Comparison of ENCODE assay signal across 9 cellular contexts in genomic region chr4:11424000-11424399, GRCh38. TPM values are rescaled to one million over a fixed set of nuclear protein-coding genes. Genes with fewer than 3 reads are reported as not detected.
DNase-seq lines count a peak whose midpoint lies in the region; ATAC-seq and TF ChIP-seq lines count a peak whose summit lies in the region.
"Had no signal": no experiment of that assay in that cellular context is flagged by ENCODE, and none has a peak within 500 bp of the region (broad histone marks: within the 10 kb centered on the region; RNA-seq: fewer than 3 reads in every experiment).

No MANE protein-coding gene starts in this region.

- no peak overlapping the region for H3K4me3 Mint-ChIP-seq in activated naive CD8-positive, alpha-beta T cell treated with anti-CD3 and anti-CD28 coated beads, Interleukin-2, amount 50 U/mL, for 24 hours
- no peak overlapping the region for H3K4me3 Mint-ChIP-seq in activated naive CD8-positive, alpha-beta T cell treated with anti-CD3 and anti-CD28 coated beads for 36 hours

- no peak overlapping the region for H3K4me3 ChIP-seq in gastrocnemius medialis
- H3K4me3 ChIP-seq: mucosa of descending colon had no signal

- in situ Hi-C loops in gastrocnemius medialis (cut with MboI; ENCODE audit: low sequenced_read_pairs in 4 of 4): no loop called here

- intact Hi-C loops in gastrocnemius medialis (cut with DNase I; ENCODE audit: low total_unique reads): loop anchor here (10.0 kb wide), 1 partner anchor 849 kb away; no protein-coding TSS in a partner anchor

- H3K27ac Mint-ChIP-seq in activated naive CD8-positive, alpha-beta T cell treated with anti-CD3 and anti-CD28 coated beads, Interleukin-2, amount 50 U/mL, for 24 hours: no peak overlapping the region
- no peak overlapping the region for H3K27ac Mint-ChIP-seq in activated naive CD8-positive, alpha-beta T cell treated with anti-CD3 and anti-CD28 coated beads for 36 hours

- TF ChIP-seq CTCF in gastrocnemius medialis (IDR thresholded peaks at IDR 0.05 in 4 of 5, conservative IDR thresholded peaks at IDR 0.05 in 1 of 5): no peak

- H3K36me3 Mint-ChIP-seq in activated naive CD8-positive, alpha-beta T cell treated with anti-CD3 and anti-CD28 coated beads, Interleukin-2, amount 50 U/mL, for 24 hours (ENCODE audit: low read depth): no peaks in the 10 kb centered on the region
- H3K36me3 Mint-ChIP-seq in activated naive CD8-positive, alpha-beta T cell treated with anti-CD3 and anti-CD28 coated beads for 36 hours: no peaks in the 10 kb centered on the region

- no peak overlapping the region for H3K27ac ChIP-seq in gastrocnemius medialis

- H3K27me3 Mint-ChIP-seq in activated naive CD8-positive, alpha-beta T cell treated with anti-CD3 and anti-CD28 coated beads, Interleukin-2, amount 50 U/mL, for 24 hours: peaks cover 20% of the 10 kb centered on the region
- peaks cover 21% of the 10 kb centered on the region for H3K27me3 Mint-ChIP-seq in activated naive CD8-positive, alpha-beta T cell treated with anti-CD3 and anti-CD28 coated beads for 36 hours

- H3K4me1 Mint-ChIP-seq in activated naive CD8-positive, alpha-beta T cell treated with anti-CD3 and anti-CD28 coated beads, Interleukin-2, amount 50 U/mL, for 24 hours: peaks cover 13% of the 10 kb centered on the region
- peaks cover 9% of the 10 kb centered on the region for H3K4me1 Mint-ChIP-seq in activated naive CD8-positive, alpha-beta T cell treated with anti-CD3 and anti-CD28 coated beads for 36 hours

- TF ChIP-seq POLR2A in gastrocnemius medialis (IDR thresholded peaks at IDR 0.05): no peak

- DNase-seq in activated naive CD8-positive, alpha-beta T cell treated with anti-CD3 and anti-CD28 coated beads, Interleukin-2, amount 50 U/mL, for 24 hours: peak; percentile 10
- no peak for DNase-seq in activated naive CD8-positive, alpha-beta T cell treated with anti-CD3 and anti-CD28 coated beads for 36 hours
- DNase-seq in HT1080 (ENCODE audit: low read depth) (peak; percentile 27), UCSD-AML1 (lab: John Stamatoyannopoulos, UW; ENCODE audit: unreplicated experiment) (peak; percentile 12), islet precursor cell (peak; percentile 73), gastrocnemius medialis (no peak), inferior parietal cortex (ENCODE audit: extremely low spot score) (no peak)
- DNase-seq in central memory CD4-positive, alpha-beta T cell: no peak

- no peaks in the 10 kb centered on the region for H3K4me1 ChIP-seq in gastrocnemius medialis

- H3K9me3 ChIP-seq in gastrocnemius medialis: no peaks in the 10 kb centered on the region
- H3K9me3 ChIP-seq: mucosa of descending colon had no signal

- H3K9me3 Mint-ChIP-seq in activated naive CD8-positive, alpha-beta T cell treated with anti-CD3 and anti-CD28 coated beads, Interleukin-2, amount 50 U/mL, for 24 hours: no peaks in the 10 kb centered on the region
- H3K9me3 Mint-ChIP-seq in activated naive CD8-positive, alpha-beta T cell treated with anti-CD3 and anti-CD28 coated beads for 36 hours: no peaks in the 10 kb centered on the region

- no peak for ATAC-seq in activated naive CD8-positive, alpha-beta T cell treated with anti-CD3 and anti-CD28 coated beads, Interleukin-2, amount 50 U/mL, for 24 hours
- no peak for ATAC-seq in gastrocnemius medialis
- ATAC-seq: mucosa of descending colon had no signal

- H3K36me3 ChIP-seq in gastrocnemius medialis: no peaks in the 10 kb centered on the region

- peaks cover 3 to 24% (median 12%) of the 10 kb centered on the region in 3 donors for H3K27me3 ChIP-seq in gastrocnemius medialis

RNA-seq across cellular contexts. Expression of gene HS3ST1, which starts 4.7 kb away (rescaled TPM):
- total RNA-seq in activated naive CD8-positive, alpha-beta T cell treated with anti-CD3 and anti-CD28 coated beads for 36 hours: under 1 TPM; 0.04 to 0.33 TPM
- total RNA-seq in HT1080 (2014; rRNA removed; shearing (Covaris generic)): 0.57 and 3.5 TPM in 2 replicates
- 0.45 and 0.67 TPM in 2 replicates for polyA plus RNA-seq in HT1080 (2015; cell fraction: cytosol; rRNA removed)
- 0.12 and 1.1 TPM in 2 replicates for polyA plus RNA-seq in HT1080 (2015; cell fraction: nucleus; rRNA removed)
- total RNA-seq in gastrocnemius medialis: under 1 TPM; 0.07 to 0.15 (median 0.10) TPM

Comparison
In these comparisons a context has a peak if more than half of its experiments do, and no peak if none do; other contexts are left out.
1. DNase-seq: peak in activated naive CD8-positive, alpha-beta T cell treated with anti-CD3 and anti-CD28 coated beads, Interleukin-2, amount 50 U/mL, for 24 hours (single experiment), HT1080 (single experiment), UCSD-AML1 (single experiment) and islet precursor cell (single experiment); none in activated naive CD8-positive, alpha-beta T cell treated with anti-CD3 and anti-CD28 coated beads for 36 hours (single experiment), central memory CD4-positive, alpha-beta T cell (single experiment), gastrocnemius medialis (0 of 2) and inferior parietal cortex (single experiment).